Comparison of ENCODE assay signal across 16 cellular contexts in genomic region chr6:157108923-157109322, GRCh38.
DNase-seq lines count a peak whose midpoint lies in the region; ATAC-seq and TF ChIP-seq lines count a peak whose summit lies in the region.
"Had no signal": no experiment of that assay in that cellular context is flagged by ENCODE, and none has a peak within 500 bp of the region (broad histone marks: within the 10 kb centered on the region; RNA-seq: fewer than 3 reads in every experiment).

No MANE protein-coding gene starts in this region.

- peaks cover 20% of the 10 kb centered on the region for H3K36me3 Mint-ChIP-seq in HFFc6 (ENCODE audit: low read depth)
- peaks cover 24% of the 10 kb centered on the region for H3K36me3 Mint-ChIP-seq in activated T-helper 17 cell treated with anti-CD3 and anti-CD28 coated beads, Interleukin-2, amount 50 U/mL, for 72 hours (ENCODE audit: low read depth)
- peaks cover 10 to 17% (median 12%) of the 10 kb centered on the region in 3 donors for H3K36me3 Mint-ChIP-seq in immature natural killer cell
- H3K36me3 Mint-ChIP-seq in stimulated activated memory B cell treated with anti-CD40 and anti-IgM and Interleukin-4, amounts not matched to agents 10 μg/mL and 1 μg/mL and 100 μg/mL, for 72 hours: peaks cover 37% of the 10 kb centered on the region
- H3K36me3 Mint-ChIP-seq in endothelial cell (ENCODE audit: low read depth, unreplicated experiment): peaks cover 13% of the 10 kb centered on the region

- DNase-seq in HFFc6: no peak
- no peak for DNase-seq in immature natural killer cell
- DNase-seq in activated CD4-positive, alpha-beta T cell treated with anti-CD3 and anti-CD28 coated beads, Interleukin-2, amount 50 U/mL, for 1 hour: no peak
- no peak for DNase-seq in endothelial cell (ENCODE audit: low spot score)
- DNase-seq in A172 (ENCODE audit: low spot score): no peak
- DNase-seq: activated CD8-positive, alpha-beta memory T cell treated with anti-CD3 and anti-CD28 coated beads for 24 hours; body of pancreas; cortex of kidney; DMS 273 treated with DMSO at 0.1 percent for 48 hours; midbrain; NCI-H526; SHP77 treated with DMSO at 0.1 percent for 48 hours; tibial artery had no signal

- H3K27ac Mint-ChIP-seq in HFFc6 (peak overlapping the region; percentile 99), immature natural killer cell (peak overlapping the region in 4 of 6 donors; percentile 35 to 86 (median 50)), endothelial cell (ENCODE audit: unreplicated experiment) (no peak overlapping the region)
- H3K27ac Mint-ChIP-seq in activated T-helper 17 cell treated with anti-CD3 and anti-CD28 coated beads, Interleukin-2, amount 50 U/mL, for 72 hours: peak overlapping the region; percentile 61
- peak overlapping the region; percentile 40 for H3K27ac Mint-ChIP-seq in stimulated activated memory B cell treated with anti-CD40 and anti-IgM and Interleukin-4, amounts not matched to agents 10 μg/mL and 1 μg/mL and 100 μg/mL, for 72 hours

- H3K4me3 Mint-ChIP-seq in HFFc6: peak overlapping the region; percentile 81
- no peak overlapping the region for H3K4me3 Mint-ChIP-seq in activated T-helper 17 cell treated with anti-CD3 and anti-CD28 coated beads, Interleukin-2, amount 50 U/mL, for 72 hours
- H3K4me3 Mint-ChIP-seq in immature natural killer cell: no peak overlapping the region
- no peak overlapping the region for H3K4me3 Mint-ChIP-seq in stimulated activated memory B cell treated with anti-CD40 and anti-IgM and Interleukin-4, amounts not matched to agents 10 μg/mL and 1 μg/mL and 100 μg/mL, for 72 hours
- H3K4me3 Mint-ChIP-seq in endothelial cell (ENCODE audit: unreplicated experiment): no peak overlapping the region
- H3K4me3 Mint-ChIP-seq: activated naive CD8-positive, alpha-beta T cell had no signal

- H3K9me3 Mint-ChIP-seq in HFFc6 (no peaks in the 10 kb centered on the region), immature natural killer cell (no peaks in the 10 kb centered on the region), endothelial cell (ENCODE audit: unreplicated experiment) (no peaks in the 10 kb centered on the region)
- H3K9me3 Mint-ChIP-seq in activated T-helper 17 cell treated with anti-CD3 and anti-CD28 coated beads, Interleukin-2, amount 50 U/mL, for 72 hours: no peaks in the 10 kb centered on the region
- H3K9me3 Mint-ChIP-seq in stimulated activated memory B cell treated with anti-CD40 and anti-IgM and Interleukin-4, amounts not matched to agents 10 μg/mL and 1 μg/mL and 100 μg/mL, for 72 hours: no peaks in the 10 kb centered on the region

- no peaks in the 10 kb centered on the region for H3K27me3 Mint-ChIP-seq in HFFc6 (ENCODE audit: insufficient read depth)
- H3K27me3 Mint-ChIP-seq in activated T-helper 17 cell treated with anti-CD3 and anti-CD28 coated beads, Interleukin-2, amount 50 U/mL, for 72 hours: no peaks in the 10 kb centered on the region
- peaks cover 0 to 2% (median 2%) of the 10 kb centered on the region in 3 donors for H3K27me3 Mint-ChIP-seq in immature natural killer cell (ENCODE audit: low read depth in 3 of 3)
- H3K27me3 Mint-ChIP-seq in stimulated activated memory B cell treated with anti-CD40 and anti-IgM and Interleukin-4, amounts not matched to agents 10 μg/mL and 1 μg/mL and 100 μg/mL, for 72 hours: no peaks in the 10 kb centered on the region
- no peaks in the 10 kb centered on the region for H3K27me3 Mint-ChIP-seq in endothelial cell (ENCODE audit: unreplicated experiment)
- H3K27me3 Mint-ChIP-seq: activated naive CD8-positive, alpha-beta T cell had no signal

- H3K4me1 Mint-ChIP-seq in HFFc6 (ENCODE audit: low read depth) (peaks cover 68% of the 10 kb centered on the region), immature natural killer cell (peaks cover 42 to 61% of the 10 kb centered on the region in 2 donors), endothelial cell (ENCODE audit: unreplicated experiment) (no peaks in the 10 kb centered on the region)
- peaks cover 22% of the 10 kb centered on the region for H3K4me1 Mint-ChIP-seq in activated T-helper 17 cell treated with anti-CD3 and anti-CD28 coated beads, Interleukin-2, amount 50 U/mL, for 72 hours
- peaks cover 34% of the 10 kb centered on the region for H3K4me1 Mint-ChIP-seq in stimulated activated memory B cell treated with anti-CD40 and anti-IgM and Interleukin-4, amounts not matched to agents 10 μg/mL and 1 μg/mL and 100 μg/mL, for 72 hours

- TF ChIP-seq CTCF in HFFc6 (IDR thresholded peaks at IDR 0.05): no peak
- no peak for TF ChIP-seq CTCF in endothelial cell (IDR thresholded peaks at IDR 0.05; ENCODE audit: unreplicated experiment)

- no peak for ATAC-seq in activated T-helper 17 cell treated with anti-CD3 and anti-CD28 coated beads, Interleukin-2, amount 50 U/mL, for 72 hours (replicated peaks)
- ATAC-seq in stimulated activated memory B cell treated with anti-CD40 and anti-IgM and Interleukin-4, amounts not matched to agents 10 μg/mL and 1 μg/mL and 100 μg/mL, for 72 hours: no peak
- ATAC-seq: body of pancreas had no signal
